Comparison of ENCODE assay signal across 21 cellular contexts in genomic region chr11:8277691-8278090, GRCh38. TPM values are rescaled to one million over a fixed set of nuclear protein-coding genes. Genes with fewer than 3 reads are reported as not detected.
DNase-seq lines count a peak whose midpoint lies in the region; ATAC-seq, FAIRE-seq and TF ChIP-seq lines count a peak whose summit lies in the region.
"Had no signal": no experiment of that assay in that cellular context is flagged by ENCODE, and none has a peak within 500 bp of the region (broad histone marks: within the 10 kb centered on the region; RNA-seq: fewer than 3 reads in every experiment).

No MANE protein-coding gene starts in this region.

- no peak overlapping the region for H4K8ac ChIP-seq in H1 (ENCODE audit: extremely low read depth, insufficient read depth, low read length)
- no peak overlapping the region for H4K8ac ChIP-seq in mesenchymal stem cell (ENCODE audit: low read length)

- POLR2A ChIA-PET in H1 (lab: Charles Lee; ENCODE audit: partially characterized antibody), result interaction anchor here (1.0 kb wide), 1 partner anchor 10 kb away, joined by 3 read pairs; no protein-coding TSS in a partner anchor

- H3K27ac Mint-ChIP-seq in stimulated activated effector memory CD8-positive, alpha-beta T cell treated with anti-CD3 and anti-CD28 coated beads, Interleukin-12 subunit alpha, Interleukin-12 subunit beta, amount 100 ng/mL, for 72 hours, result no peak overlapping the region
- H3K27ac Mint-ChIP-seq: HFFc6 had no signal

- no peak for TF ChIP-seq RAD21 in H1 (IDR thresholded peaks at IDR 0.05 in 1 of 2, conservative IDR thresholded peaks at IDR 0.05 in 1 of 2; ENCODE audit: low read depth in 2 of 2, low read length in 2 of 2)

- ATAC-seq in RWPE2 (ENCODE audit: low read depth), result peak; percentile 36; the same call in 1 of the 3 replicates
- ATAC-seq in stimulated activated effector memory CD8-positive, alpha-beta T cell treated with anti-CD3 and anti-CD28 coated beads, Interleukin-12 subunit alpha, Interleukin-12 subunit beta, amount 100 ng/mL, for 72 hours, result peak; percentile 40
- ATAC-seq in GM18505 (IDR thresholded peaks at IDR 0.05; ENCODE audit: unreplicated experiment), result no peak
- no peak for ATAC-seq in GM19395 (IDR thresholded peaks at IDR 0.05; ENCODE audit: unreplicated experiment)
- ATAC-seq: PC-3 had no signal

- TF ChIP-seq POLR2A in H1 (IDR thresholded peaks at IDR 0.05; ENCODE audit: control extremely low read depth in 1 of 2, low read depth in 2 of 2, low read length in 2 of 2) (no peak), GM18505 (IDR thresholded peaks at IDR 0.05; ENCODE audit: borderline replicate concordance, extremely low read depth, insufficient read depth, insufficient read length) (no peak)

- H3K4me3 Mint-ChIP-seq in stimulated activated effector memory CD8-positive, alpha-beta T cell treated with anti-CD3 and anti-CD28 coated beads, Interleukin-12 subunit alpha, Interleukin-12 subunit beta, amount 100 ng/mL, for 72 hours, result no peak overlapping the region
- H3K4me3 Mint-ChIP-seq: HFFc6 had no signal

- no peaks in the 10 kb centered on the region for H3K4me1 ChIP-seq in RWPE2 (ENCODE audit: insufficient read depth, poor library complexity, severe bottlenecking)
- peaks cover 0 to 7% (median 1%) of the 10 kb centered on the region in 4 experiments; a peak in 4 of 7 replicates for H3K4me1 ChIP-seq in H1 (replicated peaks in 1 of 4; ENCODE audit: control insufficient read depth in 3 of 4, insufficient read depth in 4 of 4, low read length in 3 of 4)
- H3K4me1 ChIP-seq in mesenchymal stem cell (ENCODE audit: control insufficient read depth, insufficient read depth, low read depth, low read length), result no peaks in the 10 kb centered on the region

- H3K4me1 Mint-ChIP-seq in stimulated activated effector memory CD8-positive, alpha-beta T cell treated with anti-CD3 and anti-CD28 coated beads, Interleukin-12 subunit alpha, Interleukin-12 subunit beta, amount 100 ng/mL, for 72 hours, result no peaks in the 10 kb centered on the region

- no peaks in the 10 kb centered on the region for H3K27me3 ChIP-seq in RWPE2 (ENCODE audit: insufficient read depth, poor library complexity, severe bottlenecking)
- peaks cover 0 to 10% (median 0%) of the 10 kb centered on the region in 4 experiments; a peak in 4 of 7 replicates for H3K27me3 ChIP-seq in H1 (replicated peaks in 1 of 4; ENCODE audit: control insufficient read depth in 3 of 4, extremely low read depth in 1 of 4, insufficient read depth in 3 of 4, low read length in 3 of 4)
- peaks cover 38 to 58% of the 10 kb centered on the region in 2 experiments for H3K27me3 ChIP-seq in mesenchymal stem cell (ENCODE audit: control insufficient read depth in 1 of 2, insufficient read depth in 1 of 2, low read length in 2 of 2)

- no peaks in the 10 kb centered on the region for H3K79me2 ChIP-seq in H1 (ENCODE audit: control insufficient read depth in 1 of 2, insufficient read depth in 2 of 2, low read length in 2 of 2)

- H2BK5ac ChIP-seq in H1 (ENCODE audit: low read depth, low read length) (no peak overlapping the region), mesenchymal stem cell (ENCODE audit: low read depth, low read length, poor library complexity, severe bottlenecking) (no peak overlapping the region)

- 85% methylated on average over 5 of the region's 7 CpGs; no CpG with 5 or more reads in 1 of the 2 experiments for WGBS in H1 (ENCODE audit: extremely low coverage in 1 of 2, insufficient coverage in 1 of 2, insufficient read length in 1 of 2, insufficient replicate concordance in 2 of 2, low coverage in 1 of 2, low lambda C conversion rate in 2 of 2, missing lambda C conversion rate in 1 of 2), 2 experiments
- 66% methylated on average over 5 of the region's 7 CpGs for WGBS in mesenchymal stem cell

- no peak overlapping the region for H3K4ac ChIP-seq in H1 (replicated peaks; ENCODE audit: insufficient read length, low read depth, low read length)
- H3K4ac ChIP-seq in mesenchymal stem cell (ENCODE audit: low read depth in 1 of 2, low read length in 2 of 2), result no peak overlapping the region

- H3K23ac ChIP-seq in H1 (ENCODE audit: insufficient read length) (no peak overlapping the region), mesenchymal stem cell (ENCODE audit: low read length in 2 of 2) (peak overlapping the region in 1 of 2 experiments; percentile 11)

- no peaks in the 10 kb centered on the region for H4K20me1 ChIP-seq in H1 (replicated peaks in 1 of 2; ENCODE audit: control insufficient read depth in 1 of 2, insufficient read depth in 2 of 2, low read length in 2 of 2)

- no peak overlapping the region for H4K5ac ChIP-seq in H1 (ENCODE audit: insufficient read length, low read depth, low read length)

- H3K56ac ChIP-seq in H1 (replicated peaks; ENCODE audit: insufficient read length, low read depth, low read length), result no peak overlapping the region

- H2BK12ac ChIP-seq in H1 (ENCODE audit: low read depth, low read length) (peak overlapping the region; percentile 68), mesenchymal stem cell (ENCODE audit: low read length in 2 of 2) (no peak overlapping the region)

- H3K4me3 ChIP-seq in RWPE2 (ENCODE audit: severe bottlenecking), result no peak overlapping the region
- H3K4me3 ChIP-seq in H1 (ENCODE audit: extremely low read depth in 1 of 4, insufficient read depth in 2 of 4, low read depth in 3 of 4, low read length in 4 of 4), result no peak overlapping the region
- no peak overlapping the region for H3K4me3 ChIP-seq in mesenchymal stem cell (ENCODE audit: insufficient read depth in 1 of 2, low read depth in 1 of 2, low read length in 2 of 2)

- no peaks in the 10 kb centered on the region for H3K36me3 Mint-ChIP-seq in stimulated activated effector memory CD8-positive, alpha-beta T cell treated with anti-CD3 and anti-CD28 coated beads, Interleukin-12 subunit alpha, Interleukin-12 subunit beta, amount 100 ng/mL, for 72 hours

- no peak for TF ChIP-seq EP300 in H1 (IDR thresholded peaks at IDR 0.05; ENCODE audit: borderline replicate concordance in 1 of 2, low read depth in 2 of 2, low read length in 2 of 2)

- H3K9me3 ChIP-seq in RWPE2 (ENCODE audit: severe bottlenecking) (no peaks in the 10 kb centered on the region), H1 (ENCODE audit: insufficient read depth in 2 of 2, low read depth in 1 of 2, low read length in 1 of 2) (no peaks in the 10 kb centered on the region), mesenchymal stem cell (ENCODE audit: control insufficient read depth, low read length) (peaks cover 4% of the 10 kb centered on the region)

- 0 out of 2 replicates have a peak overlapping the region, but pooled peaks have one; percentile 82 for H2AK5ac ChIP-seq in H1 (ENCODE audit: low read depth, low read length)
- no peak overlapping the region for H2AK5ac ChIP-seq in mesenchymal stem cell (ENCODE audit: low read length, severe bottlenecking)

- H4K91ac ChIP-seq in H1 (replicated peaks; ENCODE audit: insufficient read length, low read length) (no peak overlapping the region), mesenchymal stem cell (ENCODE audit: low read length) (peak overlapping the region; percentile 61)

- H3K9ac ChIP-seq in H1 (replicated peaks in 1 of 4; ENCODE audit: extremely low read depth in 1 of 4, low read depth in 3 of 4, low read length in 3 of 4) (no peak overlapping the region), mesenchymal stem cell (ENCODE audit: low read length) (no peak overlapping the region)
- H3K9ac ChIP-seq: KMS-11 had no signal

- no peak overlapping the region for H2BK15ac ChIP-seq in H1 (ENCODE audit: low read length)
- no peak overlapping the region for H2BK15ac ChIP-seq in mesenchymal stem cell (ENCODE audit: low read depth, poor library complexity, severe bottlenecking)

- no peak overlapping the region for H3K18ac ChIP-seq in H1 (ENCODE audit: extremely low read depth, low read length)
- H3K18ac ChIP-seq in mesenchymal stem cell (ENCODE audit: low read depth in 1 of 2, low read length in 2 of 2), result no peak overlapping the region

- H3K36me3 ChIP-seq in RWPE2 (ENCODE audit: low read depth) (no peaks in the 10 kb centered on the region), H1 (ENCODE audit: control insufficient read depth in 2 of 4, insufficient read depth in 4 of 4, low read length in 3 of 4) (no peaks in the 10 kb centered on the region), mesenchymal stem cell (ENCODE audit: control insufficient read depth in 1 of 2, insufficient read depth in 2 of 2, low read depth in 1 of 2, low read length in 2 of 2) (no peaks in the 10 kb centered on the region)

- DNase-seq in RWPE2 (ENCODE audit: low spot score) (peak; percentile 34), H1 (ENCODE audit: low read depth in 1 of 2, low spot score in 2 of 2) (no peak), mesenchymal stem cell (no peak)
- no peak for DNase-seq in stimulated activated effector memory CD8-positive, alpha-beta T cell treated with anti-CD3 and anti-CD28 coated beads, Interleukin-12 subunit alpha, Interleukin-12 subunit beta, amount 100 ng/mL, for 72 hours (ENCODE audit: low spot score in 2 of 2)
- no peak for DNase-seq in stimulated activated naive CD4-positive, alpha-beta T cell (lab: John Stamatoyannopoulos, UW)
- DNase-seq: ACHN, C1 segment of cervical spinal cord, DMS79 treated with DMSO at 0.1 percent for 48 hours, HFFc6, NCI-H1048, NCI-H1436, NCI-H2029, NCI-H526, PC-3 had no signal

- H3K4me2 ChIP-seq in H1 (ENCODE audit: insufficient read depth in 1 of 2, low read depth in 2 of 2, low read length in 2 of 2), result no peak overlapping the region
- no peak overlapping the region for H3K4me2 ChIP-seq in mesenchymal stem cell (ENCODE audit: low read length, poor library complexity, severe bottlenecking)
- H3K4me2 ChIP-seq: KMS-11 had no signal

- H2AFZ ChIP-seq in H1 (ENCODE audit: low read length), result no peak overlapping the region
- no peak overlapping the region for H2AFZ ChIP-seq in mesenchymal stem cell (ENCODE audit: low read depth, low read length)

- CTCF ChIA-PET in H1 (lab: Charles Lee; ENCODE audit: partially characterized antibody), result interaction anchor here (1.0 to 5.3 kb wide), 8 partner anchors 8 to 80 kb away, joined by 3 to 59 read pairs (median 4); partner anchors contain the start of gene LMO1

- H3K27ac ChIP-seq in RWPE2 (ENCODE audit: poor library complexity, severe bottlenecking) (no peak overlapping the region), H1 (ENCODE audit: low read depth, low read length) (no peak overlapping the region), mesenchymal stem cell (ENCODE audit: low read length, poor library complexity, severe bottlenecking) (no peak overlapping the region)
- H3K27ac ChIP-seq: KMS-11, RWPE1 had no signal

- H2BK120ac ChIP-seq in H1 (replicated peaks; ENCODE audit: low read depth, low read length) (no peak overlapping the region), mesenchymal stem cell (ENCODE audit: low read depth, low read length) (no peak overlapping the region)

- H3K79me1 ChIP-seq in H1 (ENCODE audit: low read depth, low read length), result no peaks in the 10 kb centered on the region
- H3K79me1 ChIP-seq in mesenchymal stem cell (replicated peaks; ENCODE audit: low read length, poor library complexity, severe bottlenecking), result no peaks in the 10 kb centered on the region

- H3K14ac ChIP-seq in H1 (ENCODE audit: insufficient read length) (no peak overlapping the region), mesenchymal stem cell (ENCODE audit: low read length in 2 of 2) (no peak overlapping the region)

- H3K9me3 Mint-ChIP-seq in stimulated activated effector memory CD8-positive, alpha-beta T cell treated with anti-CD3 and anti-CD28 coated beads, Interleukin-12 subunit alpha, Interleukin-12 subunit beta, amount 100 ng/mL, for 72 hours, result no peaks in the 10 kb centered on the region
- H3K9me3 Mint-ChIP-seq: HFFc6 had no signal

- no peak overlapping the region for H2BK20ac ChIP-seq in H1 (ENCODE audit: low read length)

- peaks cover 7% of the 10 kb centered on the region for H3K23me2 ChIP-seq in H1 (ENCODE audit: low read depth, low read length)

- TF ChIP-seq CTCF in RWPE2 (IDR thresholded peaks at IDR 0.05; ENCODE audit: poor library complexity, severe bottlenecking) (no peak), H1 (IDR thresholded peaks at IDR 0.05; ENCODE audit: control extremely low read depth in 1 of 3, insufficient read depth in 1 of 3, low read depth in 1 of 3, low read length in 3 of 3) (no peak)

- FAIRE-seq in H1 (lab: Jason Lieb, UNC), result no peak
- FAIRE-seq: H54 had no signal

RNA-seq across cellular contexts. Expression of gene LMO1, which starts 14.0 kb away (rescaled TPM):
- not detected in 2 replicates for total RNA-seq in H1 (2021; fragmentation: NEBNext Ultra II Directional; extraction: Animal tissue kit (Norgen Biotek cat#: 25700))
- polyA plus RNA-seq in H1 (2011; rRNA removed), result 0.17 and 0.30 TPM in 2 replicates
- 0.32 TPM for polyA plus RNA-seq in H1 (2011; cell fraction: cytosol; rRNA removed)
- polyA plus RNA-seq in H1 (2011; cell fraction: nucleus; rRNA removed), result 0.37 TPM
- 0.19 to 0.85 TPM (median 0.46 TPM) in 4 replicates for polyA plus RNA-seq in H1 (2012, experiment 1 of 2)
- polyA plus RNA-seq in H1 (2012, experiment 2 of 2), result 0.45 TPM
- 0.20 TPM for polyA plus RNA-seq in H1 (2013, experiment 1 of 2)
- polyA plus RNA-seq in H1 (2013, experiment 2 of 2), result 0.11 TPM
- polyA minus RNA-seq in H1 (2011; rRNA and poly(A)+ RNA removed), result 0.44 TPM in 1 of 2 replicates, not detected in the other
- polyA minus RNA-seq in H1 (2011; cell fraction: cytosol; rRNA and poly(A)+ RNA removed), result not detected
- polyA minus RNA-seq in H1 (2011; cell fraction: nucleus; rRNA and poly(A)+ RNA removed), result not detected
- polyA plus RNA-seq in mesenchymal stem cell (2013, experiment 1 of 2), result not detected
- polyA plus RNA-seq in mesenchymal stem cell (2013, experiment 2 of 2), result not detected
- total RNA-seq: HFFc6, HT-29, M059J had no signal

Comparison
In these comparisons a context has a peak if more than half of its experiments do, and no peak if none do; other contexts are left out.
1. ATAC-seq: peak in RWPE2 (single experiment) and stimulated activated effector memory CD8-positive, alpha-beta T cell treated with anti-CD3 and anti-CD28 coated beads, Interleukin-12 subunit alpha, Interleukin-12 subunit beta, amount 100 ng/mL, for 72 hours (single experiment); none in GM18505 (single experiment) and GM19395 (single experiment).